1 cellular context compared by ENCODE assay signal in genomic region chr13:56352356-56352755, GRCh38.
TF ChIP-seq lines count a peak whose summit lies in the region.

No MANE protein-coding gene starts in this region.

TF ChIP-seq in GM23338, 12 proteins besides CTCF, POLR2A, EP300 and RAD21 (continued from another document):
- no peak for TF ChIP-seq REST (IDR thresholded peaks at IDR 0.05; ENCODE audit: unreplicated experiment)
- TF ChIP-seq, protein P1, sequence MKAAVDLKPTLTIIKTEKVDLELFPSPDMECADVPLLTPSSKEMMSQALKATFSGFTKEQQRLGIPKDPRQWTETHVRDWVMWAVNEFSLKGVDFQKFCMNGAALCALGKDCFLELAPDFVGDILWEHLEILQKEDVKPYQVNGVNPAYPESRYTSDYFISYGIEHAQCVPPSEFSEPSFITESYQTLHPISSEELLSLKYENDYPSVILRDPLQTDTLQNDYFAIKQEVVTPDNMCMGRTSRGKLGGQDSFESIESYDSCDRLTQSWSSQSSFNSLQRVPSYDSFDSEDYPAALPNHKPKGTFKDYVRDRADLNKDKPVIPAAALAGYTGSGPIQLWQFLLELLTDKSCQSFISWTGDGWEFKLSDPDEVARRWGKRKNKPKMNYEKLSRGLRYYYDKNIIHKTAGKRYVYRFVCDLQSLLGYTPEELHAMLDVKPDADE (IDR thresholded peaks at IDR 0.05), result no peak
- no peak for TF ChIP-seq JUNB (IDR thresholded peaks at IDR 0.05; ENCODE audit: unreplicated experiment)
- TF ChIP-seq NANOG (IDR thresholded peaks at IDR 0.05; ENCODE audit: borderline replicate concordance), result no peak
- TF ChIP-seq STAT1 (IDR thresholded peaks at IDR 0.05; ENCODE audit: unreplicated experiment), result no peak
- no peak for TF ChIP-seq ZNF114 (CRISPR knock-in tag; IDR thresholded peaks at IDR 0.05)
